13 cellular contexts compared by ENCODE assay signal in the genomic region with DNA sequence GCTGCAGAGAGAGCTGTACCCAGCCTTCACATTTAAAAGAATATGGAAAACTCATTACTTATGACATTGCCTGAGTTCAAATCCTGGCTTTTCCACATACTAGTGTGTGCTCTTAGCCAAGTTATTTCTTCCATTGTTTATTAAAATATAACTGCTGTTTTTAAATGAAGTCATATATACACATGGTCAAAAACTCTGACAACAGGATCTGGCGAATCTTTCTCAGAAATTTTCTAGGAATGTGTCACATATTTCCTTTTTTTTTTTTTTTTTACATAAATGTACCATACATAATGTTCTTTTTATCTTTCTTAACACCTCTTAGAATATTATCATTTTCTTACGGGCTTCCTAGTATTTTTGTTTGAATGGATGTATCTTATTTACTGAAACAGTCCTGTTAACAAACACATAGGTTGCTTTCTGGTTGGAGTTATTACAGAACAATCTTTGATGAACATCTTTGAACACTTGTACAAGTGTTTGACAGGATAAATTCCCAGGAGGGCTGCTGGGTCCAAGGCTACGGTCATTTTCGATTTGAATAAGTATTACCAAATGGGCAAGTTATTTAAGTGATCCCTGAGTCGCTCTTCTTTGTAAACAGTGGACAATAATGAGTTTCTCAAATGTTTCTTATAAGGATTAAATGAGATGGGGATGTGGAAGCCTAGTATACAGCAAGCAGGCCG. TPM values are rescaled to one million over a fixed set of nuclear protein-coding genes. Genes with fewer than 3 reads are reported as not detected.
DNase-seq lines count a peak whose midpoint lies in the region; ATAC-seq, FAIRE-seq and TF ChIP-seq lines count a peak whose summit lies in the region.
"Had no signal": no experiment of that assay in that cellular context is flagged by ENCODE, and none has a peak within 500 bp of the region (broad histone marks: within the 10 kb centered on the region; RNA-seq: fewer than 3 reads in every experiment).

No MANE protein-coding gene starts in this region.

- TF ChIP-seq POLR2A in HepG2 (IDR thresholded peaks at IDR 0.05; ENCODE audit: insufficient read depth in 1 of 2, low read depth in 2 of 2, low read length in 2 of 2) (no peak), right lobe of liver (IDR thresholded peaks at IDR 0.05) (no peak), uterus (IDR thresholded peaks at IDR 0.05) (no peak)

- H3K27ac Mint-ChIP-seq in activated T-helper 17 cell treated with anti-CD3 and anti-CD28 coated beads, Interleukin-2, amount 50 U/mL, for 72 hours, result peak overlapping the region; percentile 90

- CTCF ChIA-PET in HepG2 (lab: Yijun Ruan, JAX; ENCODE audit: low intra/inter-chr PET ratio, low total read pairs), result no interaction called here

- H3K36me3 ChIP-seq in HepG2 (replicated peaks in 1 of 2; ENCODE audit: control insufficient read depth in 1 of 2, insufficient read depth in 2 of 2, low read length in 2 of 2) (no peaks in the 10 kb centered on the region), right lobe of liver (no peaks in the 10 kb centered on the region), iPS-18a (ENCODE audit: control insufficient read depth, low read depth, low read length) (no peaks in the 10 kb centered on the region), uterus (no peaks in the 10 kb centered on the region)
- H3K36me3 ChIP-seq: brain microvascular endothelial cell, Peyer's patch, stomach had no signal

- peak overlapping the region; percentile 75 for H3K4me3 Mint-ChIP-seq in activated T-helper 17 cell treated with anti-CD3 and anti-CD28 coated beads, Interleukin-2, amount 50 U/mL, for 72 hours

- no peak overlapping the region for H2AFZ ChIP-seq in HepG2 (ENCODE audit: low read length)

- no peak for TF ChIP-seq RAD21 in HepG2 (CRISPR knock-in tag; IDR thresholded peaks at IDR 0.05)

- no peak for FAIRE-seq in HepG2 (lab: Jason Lieb, UNC)
- FAIRE-seq: HTR-8/SVneo had no signal

- H3K4me2 ChIP-seq in HepG2 (ENCODE audit: low read depth, low read length), result no peak overlapping the region

- ATAC-seq in HepG2 (no peak), right lobe of liver (no peak)
- ATAC-seq in activated T-helper 17 cell treated with anti-CD3 and anti-CD28 coated beads, Interleukin-2, amount 50 U/mL, for 72 hours (replicated peaks), result no peak

- no peak for TF ChIP-seq CTCF in HepG2 (CRISPR knock-in tag; IDR thresholded peaks at IDR 0.05)
- TF ChIP-seq CTCF in right lobe of liver (IDR thresholded peaks at IDR 0.05), result no peak
- TF ChIP-seq CTCF in uterus (IDR thresholded peaks at IDR 0.05), result no peak
- no peak for TF ChIP-seq CTCF in GM20000 (IDR thresholded peaks at IDR 0.05; ENCODE audit: extremely low read depth, missing control alignments)

- intact Hi-C loops in HepG2 (cut with micrococcal nuclease; ENCODE audit: unreplicated experiment) (loop anchor here (5.0 kb wide), 2 partner anchors 51 to 64 kb away; no protein-coding TSS in a partner anchor), right lobe of liver (cut with DNase I) (no loop called here), uterus (cut with DNase I; ENCODE audit: low total_unique reads) (no loop called here)

- no peak for TF ChIP-seq EP300 in HepG2 (IDR thresholded peaks at IDR 0.05; ENCODE audit: low read depth in 2 of 2, low read length in 2 of 2)
- no peak for TF ChIP-seq EP300 in HepG2 (CRISPR knock-in tag; IDR thresholded peaks at IDR 0.05; ENCODE audit: borderline replicate concordance)

- 59% methylated on average over 6 of the region's 6 CpGs for WGBS in HepG2 (ENCODE audit: low lambda C conversion rate)
- 65% methylated on average over 6 of the region's 6 CpGs for WGBS in right lobe of liver (ENCODE audit: insufficient coverage, low coverage, low lambda C conversion rate, missing lambda C conversion rate)

- H3K9me3 Mint-ChIP-seq in activated T-helper 17 cell treated with anti-CD3 and anti-CD28 coated beads, Interleukin-2, amount 50 U/mL, for 72 hours, result no peaks in the 10 kb centered on the region

- H3K9ac ChIP-seq in HepG2 (ENCODE audit: insufficient read depth, low read depth, low read length) (no peak overlapping the region), iPS-18a (ENCODE audit: low read length) (no peak overlapping the region)

- in situ Hi-C loops in HepG2 (cut with HindIII; ENCODE audit: extremely low pct_ligation_motif_present, low pct_unique_long_range_greater_than_20kb), result no loop called here

- H3K27me3 Mint-ChIP-seq in activated T-helper 17 cell treated with anti-CD3 and anti-CD28 coated beads, Interleukin-2, amount 50 U/mL, for 72 hours, result no peaks in the 10 kb centered on the region

- H3K4me1 ChIP-seq in HepG2 (ENCODE audit: insufficient read depth, low read length) (peaks cover 42% of the 10 kb centered on the region), right lobe of liver (peaks cover 0 to 5% (median 0%) of the 10 kb centered on the region in 4 donors), iPS-18a (ENCODE audit: control insufficient read depth, low read depth, low read length) (peaks cover 24% of the 10 kb centered on the region), uterus (peaks cover 0 to 8% of the 10 kb centered on the region in 2 donors)

- peaks cover 4 to 20% of the 10 kb centered on the region in 2 experiments; a peak in 4 of 5 replicates for H3K27me3 ChIP-seq in HepG2 (ENCODE audit: control insufficient read depth in 1 of 2, insufficient read depth in 2 of 2, low read length in 2 of 2)
- no peaks in the 10 kb centered on the region for H3K27me3 ChIP-seq in right lobe of liver
- peaks cover 14% of the 10 kb centered on the region for H3K27me3 ChIP-seq in iPS-18a (ENCODE audit: control insufficient read depth, insufficient read depth, low read length)
- H3K27me3 ChIP-seq in uterus, result no peaks in the 10 kb centered on the region
- H3K27me3 ChIP-seq: brain microvascular endothelial cell, Peyer's patch, stomach had no signal

- H3K4me1 Mint-ChIP-seq in activated T-helper 17 cell treated with anti-CD3 and anti-CD28 coated beads, Interleukin-2, amount 50 U/mL, for 72 hours, result peaks cover 29% of the 10 kb centered on the region

- peaks cover 26% of the 10 kb centered on the region for H3K79me2 ChIP-seq in HepG2 (ENCODE audit: insufficient read depth, low read length)

- TSS peak; percentile 79 for BruUV-seq in HepG2 (replicated peaks; lab: Mats Ljungman, UMichigan)

- H3K4me3 ChIP-seq in HepG2 (replicated peaks in 1 of 3; ENCODE audit: insufficient read depth in 1 of 3, low read depth in 2 of 3, low read length in 3 of 3) (no peak overlapping the region), right lobe of liver (no peak overlapping the region), iPS-18a (ENCODE audit: low read length) (peak overlapping the region; percentile 56), uterus (no peak overlapping the region)

- peaks cover 15% of the 10 kb centered on the region; the same call in 1 of the 2 replicates for H4K20me1 ChIP-seq in HepG2 (ENCODE audit: insufficient read depth, low read length)

- H3K36me3 Mint-ChIP-seq in activated T-helper 17 cell treated with anti-CD3 and anti-CD28 coated beads, Interleukin-2, amount 50 U/mL, for 72 hours (ENCODE audit: low read depth), result peaks cover 36% of the 10 kb centered on the region

- POLR2A ChIA-PET in HepG2 (lab: Yijun Ruan, JAX), result no interaction called here

- DNase-seq in HepG2 (ENCODE audit: low spot score) (no peak), right lobe of liver (no peak), uterus (no peak), GM20000 (ENCODE audit: low spot score) (no peak), HPDE6-E6E7 (ENCODE audit: extremely low spot score) (no peak)
- no peak for DNase-seq in stimulated activated CD4-positive, alpha-beta T cell treated with anti-CD3 and anti-CD28 coated beads, Interleukin-4, amount 100 ng/mL, for 4 hours
- DNase-seq: brain microvascular endothelial cell, GDM1, Peyer's patch, stomach had no signal

- H3K27ac ChIP-seq in HepG2 (ENCODE audit: extremely low read length, insufficient read depth, low read length) (no peak overlapping the region), right lobe of liver (no peak overlapping the region), iPS-18a (ENCODE audit: low read length) (no peak overlapping the region), uterus (peak overlapping the region; percentile 98)

- H3K9me3 ChIP-seq in HepG2 (ENCODE audit: low read length) (no peaks in the 10 kb centered on the region), right lobe of liver (no peaks in the 10 kb centered on the region), iPS-18a (ENCODE audit: control insufficient read depth, low read depth, low read length) (no peaks in the 10 kb centered on the region), uterus (no peaks in the 10 kb centered on the region)
- H3K9me3 ChIP-seq: Peyer's patch, stomach had no signal

TF ChIP-seq in HepG2, 621 proteins besides CTCF, POLR2A, EP300 and RAD21 (continues in another document):
- TF ChIP-seq, protein P1, sequence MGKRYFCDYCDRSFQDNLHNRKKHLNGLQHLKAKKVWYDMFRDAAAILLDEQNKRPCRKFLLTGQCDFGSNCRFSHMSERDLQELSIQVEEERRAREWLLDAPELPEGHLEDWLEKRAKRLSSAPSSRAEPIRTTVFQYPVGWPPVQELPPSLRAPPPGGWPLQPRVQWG (CRISPR knock-in tag; IDR thresholded peaks at IDR 0.05; ENCODE audit: borderline replicate concordance, low read depth), result no peak

RNA-seq across cellular contexts. Expression of gene SNX9, which starts 1.6 kb away (rescaled TPM):
- total RNA-seq in HepG2 (2016; rRNA removed; fragmentation: Illumina TruSeq; extraction: Trizol), result 21.9 and 27.7 TPM in 2 replicates
- 3.3 and 3.5 TPM in 2 replicates for total RNA-seq in HepG2 (2016; cell fraction: cytosol; rRNA removed; fragmentation: Illumina TruSeq; extraction: Trizol; ENCODE audit: low read depth)
- total RNA-seq in HepG2 (2016; cell fraction: insoluble cytoplasmic fraction; rRNA removed; fragmentation: Illumina TruSeq; extraction: Trizol), result 20.6 and 26.2 TPM in 2 replicates
- total RNA-seq in HepG2 (2016; cell fraction: membrane; rRNA removed; fragmentation: Illumina TruSeq; extraction: Trizol), result 11.1 and 12.4 TPM in 2 replicates
- total RNA-seq in HepG2 (2016; cell fraction: nucleus; rRNA removed; fragmentation: Illumina TruSeq; extraction: Trizol), result 15.6 and 15.7 TPM in 2 replicates
- 35.2 and 36.0 TPM in 2 replicates for polyA plus RNA-seq in HepG2 (2011; rRNA removed)
- polyA plus RNA-seq in HepG2 (2011; cell fraction: cytosol; rRNA removed), result 25.8 and 32.1 TPM in 2 replicates
- 24.9 and 25.2 TPM in 2 replicates for polyA plus RNA-seq in HepG2 (2011; cell fraction: nucleus; rRNA removed)
- 29.4 and 32.2 TPM in 2 replicates for polyA plus RNA-seq in HepG2 (2012)
- polyA plus RNA-seq in HepG2 (2016; cell fraction: cytosol; fragmentation: Illumina TruSeq; extraction: Trizol; ENCODE audit: low read depth), result 2.4 and 2.5 TPM in 2 replicates
- polyA plus RNA-seq in HepG2 (2016; cell fraction: insoluble cytoplasmic fraction; fragmentation: Illumina TruSeq; extraction: Trizol; ENCODE audit: low read depth), result 27.0 and 29.7 TPM in 2 replicates
- 6.8 and 7.3 TPM in 2 replicates for polyA plus RNA-seq in HepG2 (2016; cell fraction: membrane; fragmentation: Illumina TruSeq; extraction: Trizol; ENCODE audit: low read depth)
- polyA plus RNA-seq in HepG2 (2016; cell fraction: nucleus; fragmentation: Illumina TruSeq; extraction: Trizol; ENCODE audit: insufficient read depth, low read depth), result 20.8 and 21.2 TPM in 2 replicates
- 17.0 and 19.8 TPM in 2 replicates for polyA minus RNA-seq in HepG2 (2011; rRNA and poly(A)+ RNA removed; ENCODE audit: low replicate concordance)
- polyA minus RNA-seq in HepG2 (2011; cell fraction: cytosol; rRNA and poly(A)+ RNA removed), result 22.7 and 25.5 TPM in 2 replicates
- polyA minus RNA-seq in HepG2 (2011; cell fraction: nucleus; rRNA and poly(A)+ RNA removed), result 26.1 and 28.5 TPM in 2 replicates
- 10 to 100 TPM; 24.6 to 38.0 (median 29.3) TPM for total RNA-seq in right lobe of liver
- total RNA-seq in activated T-helper 17 cell treated with anti-CD3 and anti-CD28 coated beads, Interleukin-2, amount 50 U/mL, for 72 hours, result 10 to 100 TPM; 20.5 to 71.9 TPM
- 10 to 100 TPM; 31.0 to 65.9 (median 50.5) TPM for total RNA-seq in uterus

Comparison
In these comparisons a context has a peak if more than half of its experiments do, and no peak if none do; other contexts are left out.
1. H3K27ac ChIP-seq: peak in uterus (2 of 2); none in HepG2 (single experiment), right lobe of liver (0 of 3) and iPS-18a (single experiment).